35 cellular contexts compared by ENCODE assay signal in genomic region chr4:22408474-22408873, GRCh38.
"Had no signal": no experiment of that assay in that cellular context is flagged by ENCODE, and none has a peak within 500 bp of the region (broad histone marks: within the 10 kb centered on the region; RNA-seq: fewer than 3 reads in every experiment).

No MANE protein-coding gene starts in this region.

- H3K9me3 ChIP-seq: adrenal gland, ascending aorta had no signal

- H3K36me3 ChIP-seq: adrenal gland had no signal

- H3K4me3 Mint-ChIP-seq: activated B cell treated with CpG ODN at 0.5 μM for 24 hours; activated CD4-positive, alpha-beta memory T cell treated with anti-CD3 and anti-CD28 coated beads for 36 hours; activated CD8-positive, alpha-beta T cell treated with anti-CD3 and anti-CD28 coated beads for 36 hours; activated naive CD4-positive, alpha-beta T cell treated with anti-CD3 and anti-CD28 coated beads for 36 hours; activated naive CD8-positive, alpha-beta T cell treated with anti-CD3 and anti-CD28 coated beads for 36 hours; activated T-cell treated with anti-CD3 and anti-CD28 coated beads, Interleukin-2, amount 50 U/mL, for 4 hours; activated T-cell treated with anti-CD3 and anti-CD28 coated beads, Interleukin-2, amount 50 U/mL, for 72 hours; activated T-helper 1 cell treated with anti-CD3 and anti-CD28 coated beads, Interleukin-12 subunit alpha, Interleukin-12 subunit beta, Interleukin-2, Interleukin-4 antibody, amounts not matched to agents 30 ng/mL and 10 ng/mL and 1 ng/mL, durations not matched to agents 14 hours and 24 hours and 36 hours; activated T-helper 17 cell treated with anti-CD3 and anti-CD28 coated beads, Interleukin-2, amount 50 U/mL, for 72 hours; brain; central memory CD8-positive, alpha-beta T cell; T-helper 1 cell treated with Interleukin-12 subunit alpha and Interleukin-12 subunit beta and Interleukin-4 antibody, amounts not matched to agents 30 μg/mL and 1 μg/mL, for 36 hours; T-helper 2 cell treated with Interferon-gamma antibody and Interleukin-4, amounts not matched to agents 5 μg/mL and 100 μg/mL, for 36 hours had no signal

- DNase-seq: activated B cell treated with CpG ODN at 0.5 μM for 24 hours; activated CD4-positive, alpha-beta memory T cell treated with anti-CD3 and anti-CD28 coated beads for 36 hours; activated CD4-positive, alpha-beta T cell treated with anti-CD3 and anti-CD28 coated beads for 4 hours; activated CD4-positive, alpha-beta T cell treated with anti-CD3 and anti-CD28 coated beads, Interleukin-2, amount 50 U/mL, for 1 hour; activated CD4-positive, alpha-beta T cell treated with anti-CD3 and anti-CD28 coated beads, Interleukin-2, amount 50 U/mL, for 4 hours; activated CD4-positive, CD25-positive, alpha-beta regulatory T cell treated with anti-CD3 and anti-CD28 coated beads, Interleukin-2, amount 50 U/mL, for 72 hours; activated CD8-positive, alpha-beta memory T cell treated with anti-CD3 and anti-CD28 coated beads, Interleukin-2, amount 50 U/mL, for 4 hours; activated CD8-positive, alpha-beta T cell treated with anti-CD3 and anti-CD28 coated beads for 36 hours; activated effector memory CD4-positive, alpha-beta T cell treated with anti-CD3 and anti-CD28 coated beads, Interleukin-2, amount 50 U/mL, for 16 hours; activated gamma-delta T cell treated with Interleukin-2 at 50 U/mL for 16 hours; activated naive CD4-positive, alpha-beta T cell; activated naive CD4-positive, alpha-beta T cell treated with anti-CD3 and anti-CD28 coated beads for 36 hours; activated naive CD4-positive, alpha-beta T cell treated with anti-CD3 and anti-CD28 coated beads, Interleukin-2, amount 50 U/mL, for 16 hours; activated naive CD8-positive, alpha-beta T cell treated with anti-CD3 and anti-CD28 coated beads for 36 hours; activated T-cell treated with anti-CD3 and anti-CD28 coated beads for 4 hours; activated T-cell treated with anti-CD3 and anti-CD28 coated beads, Interleukin-2, amount 50 U/mL, for 1 hour; activated T-cell treated with anti-CD3 and anti-CD28 coated beads, Interleukin-2, amount 50 U/mL, for 4 hours; activated T-cell treated with anti-CD3 and anti-CD28 coated beads, Interleukin-2, amount 50 U/mL, for 72 hours; adrenal gland; amniotic stem cell; caudate nucleus; cerebellar nuclear complex; T-helper 1 cell; T-helper 2 cell; T-helper 9 cell had no signal

- H3K36me3 Mint-ChIP-seq: activated CD4-positive, alpha-beta memory T cell treated with anti-CD3 and anti-CD28 coated beads for 36 hours had no signal

- H3K4me1 ChIP-seq: adrenal gland, ascending aorta had no signal

- H3K9me3 Mint-ChIP-seq: activated B cell treated with CpG ODN at 0.5 μM for 24 hours; activated CD4-positive, alpha-beta memory T cell treated with anti-CD3 and anti-CD28 coated beads for 36 hours; activated CD8-positive, alpha-beta T cell treated with anti-CD3 and anti-CD28 coated beads for 36 hours; activated naive CD4-positive, alpha-beta T cell treated with anti-CD3 and anti-CD28 coated beads for 36 hours; activated naive CD4-positive, alpha-beta T cell treated with anti-CD3 and anti-CD28 coated beads, Interleukin-2, amount 50 U/mL, for 72 hours; activated naive CD8-positive, alpha-beta T cell treated with anti-CD3 and anti-CD28 coated beads for 36 hours; activated T-cell treated with anti-CD3 and anti-CD28 coated beads, Interleukin-2, amount 50 U/mL, for 4 hours; activated T-helper 1 cell treated with anti-CD3 and anti-CD28 coated beads, Interleukin-12 subunit alpha, Interleukin-12 subunit beta, Interleukin-2, Interleukin-4 antibody, amounts not matched to agents 30 ng/mL and 10 ng/mL and 1 ng/mL, durations not matched to agents 14 hours and 24 hours and 36 hours; activated T-helper 17 cell treated with anti-CD3 and anti-CD28 coated beads, Interleukin-2, amount 50 U/mL, for 72 hours; central memory CD8-positive, alpha-beta T cell; T-helper 1 cell treated with Interleukin-12 subunit alpha and Interleukin-12 subunit beta and Interleukin-4 antibody, amounts not matched to agents 30 μg/mL and 1 μg/mL, for 36 hours had no signal

- H3K4me3 ChIP-seq: adrenal gland, ascending aorta, cardiac muscle cell had no signal

- ATAC-seq: activated CD8-positive, alpha-beta T cell treated with anti-CD3 and anti-CD28 coated beads for 36 hours; activated naive CD4-positive, alpha-beta T cell treated with anti-CD3 and anti-CD28 coated beads, Interleukin-2, amount 50 U/mL, for 72 hours; activated T-cell treated with anti-CD3 and anti-CD28 coated beads, Interleukin-2, amount 50 U/mL, for 4 hours; activated T-cell treated with anti-CD3 and anti-CD28 coated beads, Interleukin-2, amount 50 U/mL, for 72 hours; activated T-helper 17 cell treated with anti-CD3 and anti-CD28 coated beads, Interleukin-2, amount 50 U/mL, for 72 hours had no signal

- H3K27ac Mint-ChIP-seq: activated B cell treated with CpG ODN at 0.5 μM for 24 hours; activated CD4-positive, alpha-beta memory T cell treated with anti-CD3 and anti-CD28 coated beads for 36 hours; activated CD8-positive, alpha-beta T cell treated with anti-CD3 and anti-CD28 coated beads for 36 hours; activated naive CD4-positive, alpha-beta T cell treated with anti-CD3 and anti-CD28 coated beads for 36 hours; activated naive CD4-positive, alpha-beta T cell treated with anti-CD3 and anti-CD28 coated beads, Interleukin-2, amount 50 U/mL, for 72 hours; activated naive CD8-positive, alpha-beta T cell treated with anti-CD3 and anti-CD28 coated beads for 36 hours; activated T-helper 1 cell treated with anti-CD3 and anti-CD28 coated beads, Interleukin-12 subunit alpha, Interleukin-12 subunit beta, Interleukin-2, Interleukin-4 antibody, amounts not matched to agents 30 ng/mL and 10 ng/mL and 1 ng/mL, durations not matched to agents 14 hours and 24 hours and 36 hours; activated T-helper 17 cell treated with anti-CD3 and anti-CD28 coated beads, Interleukin-2, amount 50 U/mL, for 72 hours; brain; T-helper 1 cell treated with Interleukin-12 subunit alpha and Interleukin-12 subunit beta and Interleukin-4 antibody, amounts not matched to agents 30 μg/mL and 1 μg/mL, for 36 hours; T-helper 2 cell treated with Interferon-gamma antibody and Interleukin-4, amounts not matched to agents 5 μg/mL and 100 μg/mL, for 36 hours had no signal

- H3K27me3 Mint-ChIP-seq: activated B cell treated with CpG ODN at 0.5 μM for 24 hours; activated CD4-positive, alpha-beta memory T cell treated with anti-CD3 and anti-CD28 coated beads for 36 hours; activated CD8-positive, alpha-beta T cell treated with anti-CD3 and anti-CD28 coated beads for 36 hours; activated naive CD8-positive, alpha-beta T cell treated with anti-CD3 and anti-CD28 coated beads for 36 hours; activated T-helper 17 cell treated with anti-CD3 and anti-CD28 coated beads, Interleukin-2, amount 50 U/mL, for 72 hours; brain; central memory CD8-positive, alpha-beta T cell had no signal

- H3K27ac ChIP-seq: adrenal gland, ascending aorta, cardiac muscle cell, VCaP had no signal

- H3K27me3 ChIP-seq: adrenal gland, ascending aorta, cardiac muscle cell had no signal

- H3K4me1 Mint-ChIP-seq: activated B cell treated with CpG ODN at 0.5 μM for 24 hours; activated naive CD8-positive, alpha-beta T cell treated with anti-CD3 and anti-CD28 coated beads for 36 hours; activated T-helper 17 cell treated with anti-CD3 and anti-CD28 coated beads, Interleukin-2, amount 50 U/mL, for 72 hours; brain; central memory CD8-positive, alpha-beta T cell had no signal
